Comparison of ENCODE assay signal across 9 cellular contexts in the genomic region with DNA sequence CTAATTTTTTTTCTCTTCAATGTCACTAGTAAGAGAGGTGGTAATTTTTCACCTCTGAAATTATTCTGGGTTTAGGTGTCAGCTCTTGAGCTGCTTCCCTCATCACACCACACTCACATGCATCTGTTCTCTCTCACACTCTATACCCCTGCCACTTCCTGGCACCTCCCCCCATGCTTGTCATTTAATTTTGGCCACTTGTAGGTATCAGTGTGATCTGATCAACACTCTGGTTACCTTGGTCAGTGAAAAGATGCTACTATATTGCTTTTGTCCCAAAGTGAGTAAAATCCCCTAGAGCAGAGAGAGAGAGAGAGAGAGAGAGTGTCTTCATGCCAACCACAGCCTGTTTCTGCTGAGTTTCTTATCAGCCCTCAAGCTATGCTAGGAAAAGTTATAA. TPM values are rescaled to one million over a fixed set of nuclear protein-coding genes. Genes with fewer than 3 reads are reported as not detected.
DNase-seq lines count a peak whose midpoint lies in the region; ATAC-seq, FAIRE-seq and TF ChIP-seq lines count a peak whose summit lies in the region.
"Had no signal": no experiment of that assay in that cellular context is flagged by ENCODE, and none has a peak within 500 bp of the region (broad histone marks: within the 10 kb centered on the region; RNA-seq: fewer than 3 reads in every experiment).

No MANE protein-coding gene starts in this region.

- no peaks in the 10 kb centered on the region for H3K9me3 ChIP-seq in neutrophil

- peak overlapping the region; percentile 65 for H3K27ac Mint-ChIP-seq in activated CD4-positive, alpha-beta memory T cell treated with anti-CD3 and anti-CD28 coated beads, Interleukin-2, amount 10 ng/mL, durations not matched to agents 7 days and 5 days

- FAIRE-seq in GM19239 (lab: Jason Lieb, UNC), result peak; percentile 78
- FAIRE-seq: TTC549 had no signal

- H3K36me3 Mint-ChIP-seq in activated CD4-positive, alpha-beta memory T cell treated with anti-CD3 and anti-CD28 coated beads, Interleukin-2, amount 10 ng/mL, durations not matched to agents 7 days and 5 days (ENCODE audit: low read depth), result peaks cover 87% of the 10 kb centered on the region

- H3K4me3 ChIP-seq in neutrophil (ENCODE audit: low read depth in 1 of 2, low read length in 1 of 2), result no peak overlapping the region

- no peak overlapping the region for H3K4me3 Mint-ChIP-seq in activated CD4-positive, alpha-beta memory T cell treated with anti-CD3 and anti-CD28 coated beads, Interleukin-2, amount 10 ng/mL, durations not matched to agents 7 days and 5 days

- CTCF ChIA-PET in activated CD4-positive, alpha-beta memory T cell treated with anti-CD3 and anti-CD28 coated beads, Interleukin-2, amount 10 ng/mL, durations not matched to agents 7 days and 5 days (lab: Charles Lee), result interaction anchor here (6.0 kb wide), 1 partner anchor 43 kb away, joined by 32 read pairs; a partner anchor contains a TSS

- ATAC-seq in HG02798 (IDR thresholded peaks at IDR 0.05; ENCODE audit: poor library complexity, unreplicated experiment) (peak; percentile 53), HG02840 (IDR thresholded peaks at IDR 0.05; ENCODE audit: low FRiP score, unreplicated experiment) (no peak), GM18519 (IDR thresholded peaks at IDR 0.05; ENCODE audit: low FRiP score, unreplicated experiment) (no peak)

- POLR2A ChIA-PET in activated CD4-positive, alpha-beta memory T cell treated with anti-CD3 and anti-CD28 coated beads, Interleukin-2, amount 10 ng/mL, durations not matched to agents 7 days and 5 days (lab: Charles Lee), result interaction anchor here (0.6 to 3.8 kb wide), 6 partner anchors 23 to 74 kb away, joined by 3 to 27 read pairs (median 5); a partner anchor contains a TSS

- H3K27ac ChIP-seq in neutrophil, result peak overlapping the region; percentile 26

- DNase-seq in GM19239 (ENCODE audit: insufficient read length, low spot score) (no peak), SHP77 (lab: John Stamatoyannopoulos, UW) (no peak), NCI-H510A (lab: John Stamatoyannopoulos, UW) (no peak)
- peak; percentile 65 for DNase-seq in activated CD4-positive, alpha-beta memory T cell treated with anti-CD3 and anti-CD28 coated beads, Interleukin-2, amount 10 ng/mL, durations not matched to agents 7 days and 5 days

- no peaks in the 10 kb centered on the region for H3K4me1 ChIP-seq in neutrophil (ENCODE audit: control insufficient read depth in 1 of 2, insufficient read depth in 1 of 2, low read depth in 1 of 2, low read length in 1 of 2)

- H3K27me3 Mint-ChIP-seq in activated CD4-positive, alpha-beta memory T cell treated with anti-CD3 and anti-CD28 coated beads, Interleukin-2, amount 10 ng/mL, durations not matched to agents 7 days and 5 days, result no peaks in the 10 kb centered on the region

- H3K36me3 ChIP-seq in neutrophil, result peaks cover 75% of the 10 kb centered on the region

- no peaks in the 10 kb centered on the region for H3K27me3 ChIP-seq in neutrophil

- no peak for TF ChIP-seq CTCF in neutrophil (IDR thresholded peaks at IDR 0.05)

- H3K4me1 Mint-ChIP-seq in activated CD4-positive, alpha-beta memory T cell treated with anti-CD3 and anti-CD28 coated beads, Interleukin-2, amount 10 ng/mL, durations not matched to agents 7 days and 5 days, result peaks cover 75% of the 10 kb centered on the region

- no peaks in the 10 kb centered on the region for H3K9me3 Mint-ChIP-seq in activated CD4-positive, alpha-beta memory T cell treated with anti-CD3 and anti-CD28 coated beads, Interleukin-2, amount 10 ng/mL, durations not matched to agents 7 days and 5 days

RNA-seq across cellular contexts. Expression of a gene that starts 42.5 kb away (rescaled TPM):
- 10 to 100 TPM; 89.5 to 90.3 TPM for total RNA-seq in activated CD4-positive, alpha-beta memory T cell treated with anti-CD3 and anti-CD28 coated beads, Interleukin-2, amount 10 ng/mL, durations not matched to agents 7 days and 5 days
